In the genomic region with DNA sequence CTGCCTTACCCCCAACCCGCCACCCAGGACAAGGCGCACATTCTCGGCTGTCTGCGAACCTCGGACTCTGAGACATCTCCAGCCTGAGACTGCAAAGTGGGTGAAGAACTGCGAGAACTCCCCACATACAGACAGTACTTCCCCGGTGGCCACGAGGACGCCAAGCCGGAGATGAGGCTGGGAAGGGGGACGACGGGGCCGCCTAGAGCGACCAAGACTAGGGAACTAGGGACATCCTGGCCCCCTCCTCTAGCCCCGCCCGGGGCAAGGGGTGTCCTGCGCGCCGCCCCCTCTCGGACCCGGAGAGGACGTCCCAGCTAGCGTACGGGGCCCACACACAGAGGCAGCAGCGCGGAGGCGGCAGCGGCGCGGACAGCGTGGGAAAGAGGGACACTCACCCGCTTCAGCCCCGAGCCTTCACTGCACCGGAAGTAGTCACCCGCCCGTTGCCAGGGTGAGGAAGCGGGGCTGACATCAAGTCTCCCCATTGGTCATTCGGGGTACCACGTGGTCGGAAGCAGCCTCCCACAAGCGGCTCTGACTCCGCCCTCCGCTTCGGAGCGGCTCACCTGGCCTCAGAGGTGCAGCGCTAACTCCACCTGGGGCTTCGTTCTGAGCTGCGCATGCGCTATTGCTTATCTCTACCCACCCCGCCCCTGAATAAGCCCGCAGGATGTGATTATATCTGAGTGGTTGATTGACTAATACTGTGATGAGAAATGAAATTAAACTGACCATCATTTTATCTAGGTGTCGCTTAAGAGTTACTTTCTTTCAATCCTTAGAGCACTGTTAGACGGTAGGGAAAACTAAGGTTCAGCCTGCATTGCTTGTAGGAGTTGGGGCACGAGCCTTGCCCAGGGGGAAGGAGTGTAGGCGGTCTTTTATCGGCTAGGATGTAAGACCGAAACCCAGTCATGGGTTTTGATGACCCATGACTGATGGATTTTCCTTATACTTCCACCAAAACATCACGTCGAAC, we compare ENCODE assay signal across 1 cellular context.
TF ChIP-seq lines count a peak whose summit lies in the region.

A gene with protein sequence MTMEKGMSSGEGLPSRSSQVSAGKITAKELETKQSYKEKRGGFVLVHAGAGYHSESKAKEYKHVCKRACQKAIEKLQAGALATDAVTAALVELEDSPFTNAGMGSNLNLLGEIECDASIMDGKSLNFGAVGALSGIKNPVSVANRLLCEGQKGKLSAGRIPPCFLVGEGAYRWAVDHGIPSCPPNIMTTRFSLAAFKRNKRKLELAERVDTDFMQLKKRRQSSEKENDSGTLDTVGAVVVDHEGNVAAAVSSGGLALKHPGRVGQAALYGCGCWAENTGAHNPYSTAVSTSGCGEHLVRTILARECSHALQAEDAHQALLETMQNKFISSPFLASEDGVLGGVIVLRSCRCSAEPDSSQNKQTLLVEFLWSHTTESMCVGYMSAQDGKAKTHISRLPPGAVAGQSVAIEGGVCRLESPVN (minus strand): TSS at position 437 of the 982 bp plus-strand sequence. CDS start 8,854 bp downstream, outside the sequence.

TF ChIP-seq in HepG2, 621 proteins besides CTCF, POLR2A, EP300 and RAD21 (continued from another document and continues in another):
- TF ChIP-seq, protein P1, sequence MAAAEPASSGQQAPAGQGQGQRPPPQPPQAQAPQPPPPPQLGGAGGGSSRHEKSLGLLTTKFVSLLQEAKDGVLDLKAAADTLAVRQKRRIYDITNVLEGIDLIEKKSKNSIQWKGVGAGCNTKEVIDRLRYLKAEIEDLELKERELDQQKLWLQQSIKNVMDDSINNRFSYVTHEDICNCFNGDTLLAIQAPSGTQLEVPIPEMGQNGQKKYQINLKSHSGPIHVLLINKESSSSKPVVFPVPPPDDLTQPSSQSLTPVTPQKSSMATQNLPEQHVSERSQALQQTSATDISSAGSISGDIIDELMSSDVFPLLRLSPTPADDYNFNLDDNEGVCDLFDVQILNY (CRISPR knock-in tag; conservative IDR thresholded peaks at IDR 0.05): no peak
- TF ChIP-seq, protein P2, sequence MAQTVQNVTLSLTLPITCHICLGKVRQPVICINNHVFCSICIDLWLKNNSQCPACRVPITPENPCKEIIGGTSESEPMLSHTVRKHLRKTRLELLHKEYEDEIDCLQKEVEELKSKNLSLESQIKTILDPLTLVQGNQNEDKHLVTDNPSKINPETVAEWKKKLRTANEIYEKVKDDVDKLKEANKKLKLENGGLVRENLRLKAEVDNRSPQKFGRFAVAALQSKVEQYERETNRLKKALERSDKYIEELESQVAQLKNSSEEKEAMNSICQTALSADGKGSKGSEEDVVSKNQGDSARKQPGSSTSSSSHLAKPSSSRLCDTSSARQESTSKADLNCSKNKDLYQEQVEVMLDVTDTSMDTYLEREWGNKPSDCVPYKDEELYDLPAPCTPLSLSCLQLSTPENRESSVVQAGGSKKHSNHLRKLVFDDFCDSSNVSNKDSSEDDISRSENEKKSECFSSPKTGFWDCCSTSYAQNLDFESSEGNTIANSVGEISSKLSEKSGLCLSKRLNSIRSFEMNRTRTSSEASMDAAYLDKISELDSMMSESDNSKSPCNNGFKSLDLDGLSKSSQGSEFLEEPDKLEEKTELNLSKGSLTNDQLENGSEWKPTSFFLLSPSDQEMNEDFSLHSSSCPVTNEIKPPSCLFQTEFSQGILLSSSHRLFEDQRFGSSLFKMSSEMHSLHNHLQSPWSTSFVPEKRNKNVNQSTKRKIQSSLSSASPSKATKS (CRISPR knock-in tag; IDR thresholded peaks at IDR 0.05): no peak
- TF ChIP-seq KLF9 (CRISPR knock-in tag; IDR thresholded peaks at IDR 0.05; ENCODE audit: low read depth) (no peak), SUZ12 (IDR thresholded peaks at IDR 0.05; ENCODE audit: low read depth, low read length) (no peak), PAWR (CRISPR knock-in tag; IDR thresholded peaks at IDR 0.05; ENCODE audit: borderline replicate concordance) (0 out of 2 replicates have a peak, but pooled peaks have one; percentile 77), FOXK1 (CRISPR knock-in tag; IDR thresholded peaks at IDR 0.05; ENCODE audit: borderline replicate concordance, low read depth) (peak; percentile 90; the same call in 1 of the 2 replicates), ARNT (IDR thresholded peaks at IDR 0.05) (no peak), ZNF629 (CRISPR knock-in tag; conservative IDR thresholded peaks at IDR 0.05) (no peak), CBX2 (IDR thresholded peaks at IDR 0.05; ENCODE audit: low read depth, low read length) (no peak), CBX2 (CRISPR knock-in tag; IDR thresholded peaks at IDR 0.05; ENCODE audit: low read depth) (no peak), ZNF503 (CRISPR knock-in tag; IDR thresholded peaks at IDR 0.05) (no peak), GTF3A (CRISPR knock-in tag; conservative IDR thresholded peaks at IDR 0.05) (peak; percentile 91; the same call in 1 of the 2 replicates), HOXA5 (CRISPR knock-in tag; IDR thresholded peaks at IDR 0.05) (0 out of 2 replicates have a peak, but pooled peaks have one; percentile 83), KDM4B (CRISPR knock-in tag; IDR thresholded peaks at IDR 0.05) (peak; percentile 89), ZBTB14 (CRISPR knock-in tag; IDR thresholded peaks at IDR 0.05) (no peak), CREM (IDR thresholded peaks at IDR 0.05) (peak; percentile 80), CREM (CRISPR knock-in tag; IDR thresholded peaks at IDR 0.05) (no peak), CSRNP1 (CRISPR knock-in tag; IDR thresholded peaks at IDR 0.05) (peak; percentile 91; the same call in 1 of the 2 replicates), MIXL1 (CRISPR knock-in tag; IDR thresholded peaks at IDR 0.05) (peak; percentile 39; the same call in 1 of the 2 replicates), PHF21A (CRISPR knock-in tag; IDR thresholded peaks at IDR 0.05) (no peak), CBX5 (CRISPR knock-in tag; IDR thresholded peaks at IDR 0.05; ENCODE audit: borderline replicate concordance) (peak; percentile 57; the same call in 1 of the 2 replicates), POLR2AphosphoS5 (IDR thresholded peaks at IDR 0.05; ENCODE audit: low read depth, low read length) (peak; percentile 90), NFE2 (CRISPR knock-in tag; IDR thresholded peaks at IDR 0.05) (no peak), MIER3 (CRISPR knock-in tag; IDR thresholded peaks at IDR 0.05; ENCODE audit: borderline replicate concordance) (peak; percentile 63; the same call in 1 of the 2 replicates), ZSCAN5A (CRISPR knock-in tag; IDR thresholded peaks at IDR 0.05; ENCODE audit: borderline replicate concordance) (peak; percentile 37; the same call in 1 of the 2 replicates), HNRNPLL (IDR thresholded peaks at IDR 0.05; ENCODE audit: low read depth, low read length, poor library complexity, severe bottlenecking) (peak; percentile 82), ZNF598 (CRISPR knock-in tag; IDR thresholded peaks at IDR 0.05; ENCODE audit: borderline replicate concordance) (peak; percentile 92), ZNF337 (CRISPR knock-in tag; IDR thresholded peaks at IDR 0.05; ENCODE audit: borderline replicate concordance, low read depth) (no peak), NCOA1 (CRISPR knock-in tag; IDR thresholded peaks at IDR 0.05) (no peak; the same call in 1 of the 2 replicates)
- TF ChIP-seq, protein P3, sequence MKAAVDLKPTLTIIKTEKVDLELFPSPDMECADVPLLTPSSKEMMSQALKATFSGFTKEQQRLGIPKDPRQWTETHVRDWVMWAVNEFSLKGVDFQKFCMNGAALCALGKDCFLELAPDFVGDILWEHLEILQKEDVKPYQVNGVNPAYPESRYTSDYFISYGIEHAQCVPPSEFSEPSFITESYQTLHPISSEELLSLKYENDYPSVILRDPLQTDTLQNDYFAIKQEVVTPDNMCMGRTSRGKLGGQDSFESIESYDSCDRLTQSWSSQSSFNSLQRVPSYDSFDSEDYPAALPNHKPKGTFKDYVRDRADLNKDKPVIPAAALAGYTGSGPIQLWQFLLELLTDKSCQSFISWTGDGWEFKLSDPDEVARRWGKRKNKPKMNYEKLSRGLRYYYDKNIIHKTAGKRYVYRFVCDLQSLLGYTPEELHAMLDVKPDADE (CRISPR knock-in tag; IDR thresholded peaks at IDR 0.05): no peak
- TF ChIP-seq, protein P4, sequence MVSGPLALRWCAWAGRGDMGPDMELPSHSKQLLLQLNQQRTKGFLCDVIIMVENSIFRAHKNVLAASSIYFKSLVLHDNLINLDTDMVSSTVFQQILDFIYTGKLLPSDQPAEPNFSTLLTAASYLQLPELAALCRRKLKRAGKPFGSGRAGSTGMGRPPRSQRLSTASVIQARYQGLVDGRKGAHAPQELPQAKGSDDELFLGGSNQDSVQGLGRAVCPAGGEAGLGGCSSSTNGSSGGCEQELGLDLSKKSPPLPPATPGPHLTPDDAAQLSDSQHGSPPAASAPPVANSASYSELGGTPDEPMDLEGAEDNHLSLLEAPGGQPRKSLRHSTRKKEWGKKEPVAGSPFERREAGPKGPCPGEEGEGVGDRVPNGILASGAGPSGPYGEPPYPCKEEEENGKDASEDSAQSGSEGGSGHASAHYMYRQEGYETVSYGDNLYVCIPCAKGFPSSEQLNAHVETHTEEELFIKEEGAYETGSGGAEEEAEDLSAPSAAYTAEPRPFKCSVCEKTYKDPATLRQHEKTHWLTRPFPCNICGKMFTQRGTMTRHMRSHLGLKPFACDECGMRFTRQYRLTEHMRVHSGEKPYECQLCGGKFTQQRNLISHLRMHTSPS (CRISPR knock-in tag; IDR thresholded peaks at IDR 0.05; ENCODE audit: low read depth): no peak
